8 cellular contexts compared by ENCODE assay signal in genomic region chr7:138981332-138982203, GRCh38. TPM values are rescaled to one million over a fixed set of nuclear protein-coding genes. Genes with fewer than 3 reads are reported as not detected.
A peak's percentile ranks its signal among the peaks of the same experiment; 100 is the strongest.
DNase-seq lines count a peak whose midpoint lies in the region; ATAC-seq and TF ChIP-seq lines count a peak whose summit lies in the region.

Gene KIAA1549, minus strand, starts transcription at chr7:138981389. Its CDS starts 120 bp downstream, at chr7:138981269.

- WGBS in endodermal cell (ENCODE audit: insufficient coverage in 1 of 2, insufficient read length in 1 of 2), 2 experiments: 0 to 1% methylated on average over 18 to 105 of the region's 105 CpGs

- peaks cover 5% of the 10 kb centered on the region for H3K36me3 Mint-ChIP-seq in activated CD8-positive, alpha-beta T cell treated with anti-CD3 and anti-CD28 coated beads, Interleukin-2, amount 10 ng/mL, durations not matched to agents 7 days and 5 days (ENCODE audit: low read depth)
- H3K36me3 Mint-ChIP-seq in endodermal cell (ENCODE audit: low read depth): no peaks in the 10 kb centered on the region
- no peaks in the 10 kb centered on the region for H3K36me3 Mint-ChIP-seq in stimulated activated effector memory CD8-positive, alpha-beta T cell treated with anti-CD3 and anti-CD28 coated beads, Interleukin-12 subunit alpha, Interleukin-12 subunit beta, amount 100 ng/mL, for 72 hours

- peak; percentile 85 for ATAC-seq in GM18511 (IDR thresholded peaks at IDR 0.05; ENCODE audit: unreplicated experiment)
- ATAC-seq in HG03039 (IDR thresholded peaks at IDR 0.05; ENCODE audit: unreplicated experiment): peak; percentile 83
- ATAC-seq in activated CD8-positive, alpha-beta T cell treated with anti-CD3 and anti-CD28 coated beads, Interleukin-2, amount 10 ng/mL, durations not matched to agents 7 days and 5 days: peak; percentile 87
- ATAC-seq in stimulated activated effector memory CD8-positive, alpha-beta T cell treated with anti-CD3 and anti-CD28 coated beads, Interleukin-12 subunit alpha, Interleukin-12 subunit beta, amount 100 ng/mL, for 72 hours: peak; percentile 88

- H3K27me3 ChIP-seq in AG04450 (ENCODE audit: control insufficient read depth, insufficient read depth, low read length) (no peaks in the 10 kb centered on the region), endodermal cell (ENCODE audit: control insufficient read depth, insufficient read depth, low read length, poor library complexity, severe bottlenecking) (peaks cover 9% of the 10 kb centered on the region)

- no peak for TF ChIP-seq CTCF in AG04450 (IDR thresholded peaks at IDR 0.05; ENCODE audit: low read depth, low read length)
- TF ChIP-seq CTCF in endodermal cell (conservative IDR thresholded peaks at IDR 0.05): no peak

- H3K9me3 ChIP-seq in AG04450 (ENCODE audit: control insufficient read depth, insufficient read depth, low read length): no peaks in the 10 kb centered on the region
- H3K9me3 ChIP-seq in endodermal cell (ENCODE audit: control insufficient read depth, low read length): no peaks in the 10 kb centered on the region

- H3K36me3 ChIP-seq in endodermal cell (ENCODE audit: control insufficient read depth, insufficient read depth, low read length): no peaks in the 10 kb centered on the region

- POLR2A ChIA-PET in AG04450 (lab: Yijun Ruan, JAX): no interaction called here
- POLR2A ChIA-PET in activated CD8-positive, alpha-beta T cell treated with anti-CD3 and anti-CD28 coated beads, Interleukin-2, amount 10 ng/mL, durations not matched to agents 7 days and 5 days (lab: Charles Lee): interaction anchor here (0.6 to 1.0 kb wide), 3 partner anchors 11 to 64 kb away, joined by 3 to 5 read pairs (median 3); partner anchors contain the start of gene ZC3HAV1L

- peaks cover 3% of the 10 kb centered on the region for H3K4me1 ChIP-seq in endodermal cell (ENCODE audit: control insufficient read depth, insufficient read depth, low read length)

- peaks cover 20% of the 10 kb centered on the region for H3K4me1 Mint-ChIP-seq in activated CD8-positive, alpha-beta T cell treated with anti-CD3 and anti-CD28 coated beads, Interleukin-2, amount 10 ng/mL, durations not matched to agents 7 days and 5 days (ENCODE audit: low read depth)
- peaks cover 30% of the 10 kb centered on the region for H3K4me1 Mint-ChIP-seq in endodermal cell
- H3K4me1 Mint-ChIP-seq in stimulated activated effector memory CD8-positive, alpha-beta T cell treated with anti-CD3 and anti-CD28 coated beads, Interleukin-12 subunit alpha, Interleukin-12 subunit beta, amount 100 ng/mL, for 72 hours: peaks cover 16% of the 10 kb centered on the region

- H3K4me3 ChIP-seq in AG04450 (ENCODE audit: low read depth, low read length) (peak within 1 kb of the TSS; percentile 74), endodermal cell (ENCODE audit: low read length) (peak within 1 kb of the TSS; percentile 89)

- peaks cover 47% of the 10 kb centered on the region for H3K27me3 Mint-ChIP-seq in activated CD8-positive, alpha-beta T cell treated with anti-CD3 and anti-CD28 coated beads, Interleukin-2, amount 10 ng/mL, durations not matched to agents 7 days and 5 days (ENCODE audit: low read depth)
- peaks cover 13% of the 10 kb centered on the region for H3K27me3 Mint-ChIP-seq in endodermal cell (ENCODE audit: insufficient read depth)

- DNase-seq in AG04450 (ENCODE audit: low read depth, low spot score) (no peak), NCI-H446 (lab: John Stamatoyannopoulos, UW) (peak; percentile 14 to 58), endodermal cell (peak; percentile 89), midbrain (lab: John Stamatoyannopoulos, UW) (peak; percentile 53)
- DNase-seq in activated CD8-positive, alpha-beta T cell treated with anti-CD3 and anti-CD28 coated beads, Interleukin-2, amount 10 ng/mL, durations not matched to agents 7 days and 5 days: peak; percentile 72
- DNase-seq in stimulated activated effector memory CD8-positive, alpha-beta T cell treated with anti-CD3 and anti-CD28 coated beads, Interleukin-12 subunit alpha, Interleukin-12 subunit beta, amount 100 ng/mL, for 72 hours (ENCODE audit: low spot score in 2 of 2): peak; percentile 33 to 67

- peak within 1 kb of the TSS; percentile 87 for H3K4me3 Mint-ChIP-seq in activated CD8-positive, alpha-beta T cell treated with anti-CD3 and anti-CD28 coated beads, Interleukin-2, amount 10 ng/mL, durations not matched to agents 7 days and 5 days
- peak within 1 kb of the TSS; percentile 92 for H3K4me3 Mint-ChIP-seq in endodermal cell
- peak within 1 kb of the TSS; percentile 82 for H3K4me3 Mint-ChIP-seq in stimulated activated effector memory CD8-positive, alpha-beta T cell treated with anti-CD3 and anti-CD28 coated beads, Interleukin-12 subunit alpha, Interleukin-12 subunit beta, amount 100 ng/mL, for 72 hours

- H3K9me3 Mint-ChIP-seq in activated CD8-positive, alpha-beta T cell treated with anti-CD3 and anti-CD28 coated beads, Interleukin-2, amount 10 ng/mL, durations not matched to agents 7 days and 5 days (ENCODE audit: insufficient read depth): no peaks in the 10 kb centered on the region
- H3K9me3 Mint-ChIP-seq in endodermal cell: peaks cover 2% of the 10 kb centered on the region
- H3K9me3 Mint-ChIP-seq in stimulated activated effector memory CD8-positive, alpha-beta T cell treated with anti-CD3 and anti-CD28 coated beads, Interleukin-12 subunit alpha, Interleukin-12 subunit beta, amount 100 ng/mL, for 72 hours: no peaks in the 10 kb centered on the region

- H3K27ac ChIP-seq in AG04450 (ENCODE audit: low read depth, low read length) (no peak within 1 kb of the TSS), endodermal cell (ENCODE audit: low read depth, low read length) (peak within 1 kb of the TSS; percentile 72)

- H3K27ac Mint-ChIP-seq in activated CD8-positive, alpha-beta T cell treated with anti-CD3 and anti-CD28 coated beads, Interleukin-2, amount 10 ng/mL, durations not matched to agents 7 days and 5 days: peak within 1 kb of the TSS; percentile 36
- peak within 1 kb of the TSS; percentile 88 for H3K27ac Mint-ChIP-seq in endodermal cell
- peak within 1 kb of the TSS; percentile 68 for H3K27ac Mint-ChIP-seq in stimulated activated effector memory CD8-positive, alpha-beta T cell treated with anti-CD3 and anti-CD28 coated beads, Interleukin-12 subunit alpha, Interleukin-12 subunit beta, amount 100 ng/mL, for 72 hours

- H3K9ac ChIP-seq in endodermal cell (ENCODE audit: extremely low read depth, low read length, poor library complexity, severe bottlenecking): peak within 1 kb of the TSS; percentile 75

- CTCF ChIA-PET in AG04450 (lab: Charles Lee): interaction anchor here (0.8 to 3.1 kb wide), 4 partner anchors 47 to 95 kb away, joined by 3 to 16 read pairs (median 6); no protein-coding TSS in a partner anchor
- CTCF ChIA-PET in activated CD8-positive, alpha-beta T cell treated with anti-CD3 and anti-CD28 coated beads, Interleukin-2, amount 10 ng/mL, durations not matched to agents 7 days and 5 days (lab: Charles Lee): interaction anchor here (0.6 to 6.3 kb wide), 11 partner anchors 18 to 1060 kb away, joined by 3 to 56 read pairs (median 3); no protein-coding TSS in a partner anchor

RNA-seq across cellular contexts. Expression of gene KIAA1549, which starts in this region (rescaled TPM):
- polyA plus RNA-seq in AG04450 (2011; rRNA removed): 2.9 and 4.4 TPM in 2 replicates
- polyA minus RNA-seq in AG04450 (2011; rRNA and poly(A)+ RNA removed): 7.0 and 8.2 TPM in 2 replicates
- 1 to 10 TPM; 1.2 to 1.5 TPM for total RNA-seq in activated CD8-positive, alpha-beta T cell treated with anti-CD3 and anti-CD28 coated beads, Interleukin-2, amount 10 ng/mL, durations not matched to agents 7 days and 5 days
- 10 to 100 TPM; 18.7 to 19.3 TPM for total RNA-seq in endodermal cell
- polyA plus RNA-seq in endodermal cell (2013, experiment 1 of 2): 22.6 TPM
- 21.7 TPM for polyA plus RNA-seq in endodermal cell (2013, experiment 2 of 2)

Comparison
In these comparisons a context has a peak if more than half of its experiments do, and no peak if none do; other contexts are left out.
1. RNA of gene KIAA1549 (total RNA-seq): 18.7 to 19.3 TPM in endodermal cell; 1.2 to 1.5 TPM in activated CD8-positive, alpha-beta T cell treated with anti-CD3 and anti-CD28 coated beads, Interleukin-2, amount 10 ng/mL, durations not matched to agents 7 days and 5 days; every median in the first group is over 4 times any median in the second.
2. H3K27ac Mint-ChIP-seq: peak in every context shown above with its lines; median percentile 88 in endodermal cell; 68 in stimulated activated effector memory CD8-positive, alpha-beta T cell treated with anti-CD3 and anti-CD28 coated beads, Interleukin-12 subunit alpha, Interleukin-12 subunit beta, amount 100 ng/mL, for 72 hours; 36 in activated CD8-positive, alpha-beta T cell treated with anti-CD3 and anti-CD28 coated beads, Interleukin-2, amount 10 ng/mL, durations not matched to agents 7 days and 5 days.
3. Peak in every context shown above with its lines, with median percentiles within 50 percentile points of each other: ATAC-seq and H3K4me3 Mint-ChIP-seq.